In genomic region chr15:66895794-66896453, GRCh38 we compare ENCODE assay signal across 1 cellular context.
A peak's percentile ranks its signal among the peaks of the same experiment; 100 is the strongest.
TF ChIP-seq lines count a peak whose summit lies in the region.

No MANE protein-coding gene starts in this region.

TF ChIP-seq in K562, 482 proteins besides CTCF, POLR2A, EP300 and RAD21 (continued from another document):
- TF ChIP-seq ZNF592 (IDR thresholded peaks at IDR 0.05) = peak; percentile 78
- TF ChIP-seq DMBX1 (CRISPR knock-in tag; IDR thresholded peaks at IDR 0.05; ENCODE audit: borderline replicate concordance) = peak; percentile 46; the same call in 1 of the 2 replicates
- TF ChIP-seq NR4A1 (CRISPR knock-in tag; IDR thresholded peaks at IDR 0.05) = no peak
- peak; percentile 63; the same call in 1 of the 2 replicates for TF ChIP-seq NR4A1 (tag; IDR thresholded peaks at IDR 0.05)
- 0 out of 2 replicates have a peak, but pooled peaks have one; percentile 31 for TF ChIP-seq ZNF197 (CRISPR knock-in tag; IDR thresholded peaks at IDR 0.05; ENCODE audit: low read depth)
- TF ChIP-seq MYC (IDR thresholded peaks at IDR 0.05; ENCODE audit: low read depth, low read length) = no peak
- 0 out of 2 replicates have a peak, but pooled peaks have one; percentile 26 for TF ChIP-seq MYC (CRISPR knock-in tag; IDR thresholded peaks at IDR 0.05; ENCODE audit: borderline replicate concordance, low read depth)
- TF ChIP-seq ZNF41 (CRISPR knock-in tag; conservative IDR thresholded peaks at IDR 0.05) = 0 out of 2 replicates have a peak, but pooled peaks have one; percentile 22
- no peak for TF ChIP-seq COPS2 (conservative IDR thresholded peaks at IDR 0.05)
- TF ChIP-seq SRSF1 (IDR thresholded peaks at IDR 0.05; ENCODE audit: low read depth, low read length) = no peak
- TF ChIP-seq SMAD4 (CRISPR knock-in tag; conservative IDR thresholded peaks at IDR 0.05) = peak; percentile 59; the same call in 1 of the 2 replicates
- TF ChIP-seq KLF1 (tag; IDR thresholded peaks at IDR 0.05) = no peak
